1 cellular context compared by ENCODE assay signal in the genomic region with DNA sequence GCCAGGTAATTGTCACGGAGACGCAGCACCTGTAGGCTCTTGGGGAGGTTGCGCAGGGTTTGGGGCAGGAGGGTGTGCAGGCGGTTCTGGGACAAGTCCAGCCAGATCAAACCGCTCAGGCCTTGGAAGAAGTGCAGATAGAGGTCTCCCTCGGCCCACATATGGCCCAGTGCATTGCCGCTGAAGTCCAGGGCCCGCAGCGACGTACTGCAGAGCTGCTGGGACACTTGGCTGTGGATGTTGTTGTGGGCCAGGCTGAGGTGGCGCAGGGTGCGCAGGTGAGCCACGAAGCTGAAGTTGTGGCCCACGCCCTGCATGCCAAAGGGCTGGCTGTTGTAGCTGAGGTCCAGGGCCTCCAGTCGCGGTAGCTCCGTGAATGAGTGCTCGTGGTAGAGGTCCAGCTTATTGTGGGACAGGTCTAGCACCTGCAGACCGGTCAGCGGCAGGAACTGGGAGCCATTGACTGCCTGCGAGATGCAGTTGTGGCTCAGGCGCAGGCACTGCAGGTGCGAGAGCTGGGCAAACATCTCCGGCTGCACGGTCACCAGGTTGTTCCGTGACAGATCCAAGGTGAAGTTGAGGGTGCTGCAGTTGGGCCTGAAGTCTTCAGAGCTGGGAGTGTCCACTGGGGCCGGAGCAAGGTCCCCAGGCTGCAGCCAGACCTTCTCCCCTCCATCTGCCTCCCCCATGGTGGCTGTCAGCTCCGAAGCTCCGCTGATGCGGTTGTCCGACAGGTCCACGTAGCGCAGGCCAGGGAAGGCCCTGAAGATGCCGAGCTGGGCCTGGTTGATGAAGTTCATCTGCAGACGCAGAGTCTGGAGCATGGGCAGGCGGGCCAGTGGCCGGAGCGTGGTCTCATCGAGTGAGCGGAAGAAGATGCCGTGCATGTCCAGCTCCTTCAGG.
TF ChIP-seq lines count a peak whose summit lies in the region.

No MANE protein-coding gene starts in this region.

TF ChIP-seq in WTC11, 78 proteins besides CTCF, POLR2A, EP300 and RAD21 (continued from another document):
- TF ChIP-seq, protein P1, sequence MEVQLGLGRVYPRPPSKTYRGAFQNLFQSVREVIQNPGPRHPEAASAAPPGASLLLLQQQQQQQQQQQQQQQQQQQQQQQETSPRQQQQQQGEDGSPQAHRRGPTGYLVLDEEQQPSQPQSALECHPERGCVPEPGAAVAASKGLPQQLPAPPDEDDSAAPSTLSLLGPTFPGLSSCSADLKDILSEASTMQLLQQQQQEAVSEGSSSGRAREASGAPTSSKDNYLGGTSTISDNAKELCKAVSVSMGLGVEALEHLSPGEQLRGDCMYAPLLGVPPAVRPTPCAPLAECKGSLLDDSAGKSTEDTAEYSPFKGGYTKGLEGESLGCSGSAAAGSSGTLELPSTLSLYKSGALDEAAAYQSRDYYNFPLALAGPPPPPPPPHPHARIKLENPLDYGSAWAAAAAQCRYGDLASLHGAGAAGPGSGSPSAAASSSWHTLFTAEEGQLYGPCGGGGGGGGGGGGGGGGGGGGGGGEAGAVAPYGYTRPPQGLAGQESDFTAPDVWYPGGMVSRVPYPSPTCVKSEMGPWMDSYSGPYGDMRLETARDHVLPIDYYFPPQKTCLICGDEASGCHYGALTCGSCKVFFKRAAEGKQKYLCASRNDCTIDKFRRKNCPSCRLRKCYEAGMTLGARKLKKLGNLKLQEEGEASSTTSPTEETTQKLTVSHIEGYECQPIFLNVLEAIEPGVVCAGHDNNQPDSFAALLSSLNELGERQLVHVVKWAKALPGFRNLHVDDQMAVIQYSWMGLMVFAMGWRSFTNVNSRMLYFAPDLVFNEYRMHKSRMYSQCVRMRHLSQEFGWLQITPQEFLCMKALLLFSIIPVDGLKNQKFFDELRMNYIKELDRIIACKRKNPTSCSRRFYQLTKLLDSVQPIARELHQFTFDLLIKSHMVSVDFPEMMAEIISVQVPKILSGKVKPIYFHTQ (CRISPR knock-in tag; IDR thresholded peaks at IDR 0.05): no peak
- no peak for TF ChIP-seq GRHL2 (CRISPR knock-in tag; IDR thresholded peaks at IDR 0.05; ENCODE audit: insufficient replicate concordance, severe bottlenecking)
- TF ChIP-seq, protein P2, sequence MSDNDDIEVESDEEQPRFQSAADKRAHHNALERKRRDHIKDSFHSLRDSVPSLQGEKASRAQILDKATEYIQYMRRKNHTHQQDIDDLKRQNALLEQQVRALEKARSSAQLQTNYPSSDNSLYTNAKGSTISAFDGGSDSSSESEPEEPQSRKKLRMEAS (CRISPR knock-in tag; IDR thresholded peaks at IDR 0.05): no peak
- TF ChIP-seq, protein P3, sequence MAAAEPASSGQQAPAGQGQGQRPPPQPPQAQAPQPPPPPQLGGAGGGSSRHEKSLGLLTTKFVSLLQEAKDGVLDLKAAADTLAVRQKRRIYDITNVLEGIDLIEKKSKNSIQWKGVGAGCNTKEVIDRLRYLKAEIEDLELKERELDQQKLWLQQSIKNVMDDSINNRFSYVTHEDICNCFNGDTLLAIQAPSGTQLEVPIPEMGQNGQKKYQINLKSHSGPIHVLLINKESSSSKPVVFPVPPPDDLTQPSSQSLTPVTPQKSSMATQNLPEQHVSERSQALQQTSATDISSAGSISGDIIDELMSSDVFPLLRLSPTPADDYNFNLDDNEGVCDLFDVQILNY (CRISPR knock-in tag; IDR thresholded peaks at IDR 0.05): no peak
- TF ChIP-seq NFATC4 (CRISPR knock-in tag; IDR thresholded peaks at IDR 0.05): no peak
- TF ChIP-seq NR1H2 (CRISPR knock-in tag; IDR thresholded peaks at IDR 0.05): no peak
- TF ChIP-seq, protein P4, sequence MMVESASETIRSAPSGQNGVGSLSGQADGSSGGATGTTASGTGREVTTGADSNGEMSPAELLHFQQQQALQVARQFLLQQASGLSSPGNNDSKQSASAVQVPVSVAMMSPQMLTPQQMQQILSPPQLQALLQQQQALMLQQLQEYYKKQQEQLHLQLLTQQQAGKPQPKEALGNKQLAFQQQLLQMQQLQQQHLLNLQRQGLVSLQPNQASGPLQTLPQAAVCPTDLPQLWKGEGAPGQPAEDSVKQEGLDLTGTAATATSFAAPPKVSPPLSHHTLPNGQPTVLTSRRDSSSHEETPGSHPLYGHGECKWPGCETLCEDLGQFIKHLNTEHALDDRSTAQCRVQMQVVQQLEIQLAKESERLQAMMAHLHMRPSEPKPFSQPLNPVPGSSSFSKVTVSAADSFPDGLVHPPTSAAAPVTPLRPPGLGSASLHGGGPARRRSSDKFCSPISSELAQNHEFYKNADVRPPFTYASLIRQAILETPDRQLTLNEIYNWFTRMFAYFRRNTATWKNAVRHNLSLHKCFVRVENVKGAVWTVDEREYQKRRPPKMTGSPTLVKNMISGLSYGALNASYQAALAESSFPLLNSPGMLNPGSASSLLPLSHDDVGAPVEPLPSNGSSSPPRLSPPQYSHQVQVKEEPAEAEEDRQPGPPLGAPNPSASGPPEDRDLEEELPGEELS (CRISPR knock-in tag; IDR thresholded peaks at IDR 0.05): no peak
- no peak for TF ChIP-seq ZNF671 (CRISPR knock-in tag; IDR thresholded peaks at IDR 0.05)
- no peak for TF ChIP-seq MYBL2 (CRISPR knock-in tag; IDR thresholded peaks at IDR 0.05)
- no peak for TF ChIP-seq IRF2 (CRISPR knock-in tag; IDR thresholded peaks at IDR 0.05; ENCODE audit: borderline replicate concordance, low read depth)
- no peak for TF ChIP-seq GABPB1 (CRISPR knock-in tag; IDR thresholded peaks at IDR 0.05)
- TF ChIP-seq ESRRA (CRISPR knock-in tag; IDR thresholded peaks at IDR 0.05; ENCODE audit: borderline replicate concordance): no peak
- no peak for TF ChIP-seq FOXP1 (CRISPR knock-in tag; IDR thresholded peaks at IDR 0.05; ENCODE audit: borderline replicate concordance)
- no peak for TF ChIP-seq PRRX2 (CRISPR knock-in tag; IDR thresholded peaks at IDR 0.05)
